In genomic region chr17:59527931-59528330, GRCh38 we compare ENCODE assay signal across 18 cellular contexts.
"Had no signal": no experiment of that assay in that cellular context is flagged by ENCODE, and none has a peak within 500 bp of the region (broad histone marks: within the 10 kb centered on the region; RNA-seq: fewer than 3 reads in every experiment).

No MANE protein-coding gene starts in this region.

- H3K4me3 ChIP-seq: gastrocnemius medialis, left lung, ovary, psoas muscle, sigmoid colon, thoracic aorta, transverse colon, upper lobe of right lung, uterus had no signal

- DNase-seq: cortex of kidney; effector memory CD8-positive, alpha-beta T cell; foreskin fibroblast; gastrocnemius medialis; left cardiac atrium; left lung; naive thymus-derived CD8-positive, alpha-beta T cell; nephron progenitor cell; occipital lobe; ovary; psoas muscle; right cardiac atrium; sigmoid colon; stimulated activated naive B cell treated with anti-CD40 and anti-IgM and Interleukin-4, amounts not matched to agents 10 μg/mL and 1 μg/mL and 100 μg/mL, for 72 hours; transverse colon; upper lobe of right lung; uterus had no signal
